ENCODE assay signal across 21 cellular contexts in the genomic region with DNA sequence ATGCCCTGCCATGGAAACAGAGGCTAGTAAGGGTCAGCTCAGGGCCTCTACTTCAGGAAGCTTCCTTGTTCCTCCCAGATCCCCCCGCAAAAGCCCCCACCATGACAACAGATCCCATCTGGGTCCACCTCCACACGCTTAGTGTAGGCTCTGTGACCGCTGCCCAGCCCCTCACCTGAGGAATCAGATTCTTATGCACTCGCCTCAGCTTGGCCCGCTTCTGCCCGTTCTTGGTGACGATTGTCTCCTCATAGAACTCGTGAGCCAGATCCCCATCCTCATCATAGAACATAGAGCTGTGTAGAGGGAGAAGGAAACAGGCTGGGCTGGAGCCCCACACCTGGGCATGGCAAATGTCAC. TPM values are rescaled to one million over a fixed set of nuclear protein-coding genes. Genes with fewer than 3 reads are reported as not detected.
DNase-seq lines count a peak whose midpoint lies in the region; ATAC-seq and TF ChIP-seq lines count a peak whose summit lies in the region.
"Had no signal": no experiment of that assay in that cellular context is flagged by ENCODE, and none has a peak within 500 bp of the region (broad histone marks: within the 10 kb centered on the region; RNA-seq: fewer than 3 reads in every experiment).

No MANE protein-coding gene starts in this region.

- H3K27ac ChIP-seq in gastrocnemius medialis, result peak overlapping the region in 3 of 4 donors; percentile 93 to 96 (median 96)
- H3K27ac ChIP-seq: GM23248, suprapubic skin had no signal

- no peaks in the 10 kb centered on the region for H3K9me3 Mint-ChIP-seq in activated naive CD4-positive, alpha-beta T cell treated with anti-CD3 and anti-CD28 coated beads, Interleukin-2, amount 50 U/mL, for 24 hours
- no peaks in the 10 kb centered on the region for H3K9me3 Mint-ChIP-seq in dendritic cell treated with granulocyte-macrophage colony-stimulating factor and Interleukin-4, amounts not matched to agents 40 ng/mL and 50 ng/mL, for 4 days
- H3K9me3 Mint-ChIP-seq in MCF 10A (ENCODE audit: unreplicated experiment), result no peaks in the 10 kb centered on the region

- no peak for DNase-seq in activated naive CD4-positive, alpha-beta T cell treated with Interleukin-2 at 50 U/mL for 16 hours
- DNase-seq in NT2/D1 (ENCODE audit: low read depth, low spot score) (no peak), gastrocnemius medialis (no peak), SIG-M5 (lab: John Stamatoyannopoulos, UW) (no peak), ureter (ENCODE audit: low spot score) (no peak), MCF 10A (ENCODE audit: unreplicated experiment) (no peak)
- DNase-seq: activated T-cell treated with anti-CD3 and anti-CD28 coated beads, Interleukin-2, amount 50 U/mL, for 48 hours; anterior cingulate cortex; GDM1; GM23248; NCI-H1092 treated with DMSO at 0.1 percent for 48 hours; NCI-H2107; NCI-H526 treated with DMSO at 0.1 percent for 48 hours; occipital lobe; OCI-M1; sigmoid colon; stimulated activated CD4-positive, alpha-beta T cell treated with anti-CD3 and anti-CD28 coated beads, Interleukin-1b, Interleukin-23, amount 100 ng/mL, for 48 hours; T1000 had no signal

- H3K27me3 Mint-ChIP-seq in activated naive CD4-positive, alpha-beta T cell treated with anti-CD3 and anti-CD28 coated beads, Interleukin-2, amount 50 U/mL, for 24 hours, result no peaks in the 10 kb centered on the region
- no peaks in the 10 kb centered on the region for H3K27me3 Mint-ChIP-seq in dendritic cell treated with granulocyte-macrophage colony-stimulating factor and Interleukin-4, amounts not matched to agents 40 ng/mL and 50 ng/mL, for 4 days
- H3K27me3 Mint-ChIP-seq in MCF 10A (ENCODE audit: insufficient read depth, unreplicated experiment), result no peaks in the 10 kb centered on the region

- H3K36me3 ChIP-seq in NT2/D1 (ENCODE audit: insufficient read depth, insufficient read length, low read length) (peaks cover 60% of the 10 kb centered on the region), gastrocnemius medialis (peaks cover 0 to 37% of the 10 kb centered on the region in 2 donors)

- no peak overlapping the region for H3K27ac Mint-ChIP-seq in activated naive CD4-positive, alpha-beta T cell treated with anti-CD3 and anti-CD28 coated beads, Interleukin-2, amount 50 U/mL, for 24 hours
- peak overlapping the region; percentile 97 for H3K27ac Mint-ChIP-seq in dendritic cell treated with granulocyte-macrophage colony-stimulating factor and Interleukin-4, amounts not matched to agents 40 ng/mL and 50 ng/mL, for 4 days
- H3K27ac Mint-ChIP-seq in MCF 10A (ENCODE audit: low read depth, unreplicated experiment), result no peak overlapping the region

- TF ChIP-seq CTCF in gastrocnemius medialis (IDR thresholded peaks at IDR 0.05 in 4 of 5, conservative IDR thresholded peaks at IDR 0.05 in 1 of 5), result no peak
- no peak for TF ChIP-seq CTCF in MCF 10A (IDR thresholded peaks at IDR 0.05; ENCODE audit: unreplicated experiment)

- H3K9me3 ChIP-seq in NT2/D1 (ENCODE audit: insufficient read depth, low read length) (no peaks in the 10 kb centered on the region), gastrocnemius medialis (no peaks in the 10 kb centered on the region)
- H3K9me3 ChIP-seq: sigmoid colon, suprapubic skin had no signal

- ATAC-seq in gastrocnemius medialis, result no peak

- H3K4me3 Mint-ChIP-seq in activated naive CD4-positive, alpha-beta T cell treated with anti-CD3 and anti-CD28 coated beads, Interleukin-2, amount 50 U/mL, for 24 hours, result peak overlapping the region; percentile 58
- H3K4me3 Mint-ChIP-seq in dendritic cell treated with granulocyte-macrophage colony-stimulating factor and Interleukin-4, amounts not matched to agents 40 ng/mL and 50 ng/mL, for 4 days, result no peak overlapping the region
- no peak overlapping the region for H3K4me3 Mint-ChIP-seq in MCF 10A (ENCODE audit: unreplicated experiment)

- intact Hi-C loops in dendritic cell treated with granulocyte-macrophage colony-stimulating factor and Interleukin-4, amounts not matched to agents 40 ng/mL and 50 ng/mL, for 4 days (cut with micrococcal nuclease), result no loop called here
- intact Hi-C loops in gastrocnemius medialis (cut with DNase I; ENCODE audit: low total_unique reads) (no loop called here), MCF 10A (cut with micrococcal nuclease) (no loop called here)

- in situ Hi-C loops in gastrocnemius medialis (cut with MboI; ENCODE audit: low sequenced_read_pairs in 4 of 4), result no loop called here

- CTCF ChIA-PET in MCF 10A (lab: Yijun Ruan, JAX), result interaction anchor here (0.7 to 1.0 kb wide), 2 partner anchors 21 to 56 kb away, joined by 3 to 5 read pairs; no protein-coding TSS in a partner anchor

- TF ChIP-seq POLR2A in gastrocnemius medialis (IDR thresholded peaks at IDR 0.05), result no peak

- POLR2A ChIA-PET in MCF 10A (lab: Yijun Ruan, JAX), result interaction anchor here (0.9 to 1.2 kb wide), 3 partner anchors 9 to 36 kb away, joined by 3 to 4 read pairs (median 3); no protein-coding TSS in a partner anchor

- peak overlapping the region; percentile 22 for H3K9ac ChIP-seq in NT2/D1 (ENCODE audit: insufficient read length, low read depth)

- peaks cover 25% of the 10 kb centered on the region for H3K4me1 Mint-ChIP-seq in activated naive CD4-positive, alpha-beta T cell treated with anti-CD3 and anti-CD28 coated beads, Interleukin-2, amount 50 U/mL, for 24 hours
- H3K4me1 Mint-ChIP-seq in dendritic cell treated with granulocyte-macrophage colony-stimulating factor and Interleukin-4, amounts not matched to agents 40 ng/mL and 50 ng/mL, for 4 days (ENCODE audit: low read depth), result peaks cover 71% of the 10 kb centered on the region
- H3K4me1 Mint-ChIP-seq in MCF 10A (ENCODE audit: insufficient read depth, unreplicated experiment), result no peaks in the 10 kb centered on the region

- H3K27me3 ChIP-seq in NT2/D1 (ENCODE audit: insufficient read depth, insufficient read length) (no peaks in the 10 kb centered on the region), gastrocnemius medialis (no peaks in the 10 kb centered on the region)
- H3K27me3 ChIP-seq: sigmoid colon, suprapubic skin had no signal

- H3K4me1 ChIP-seq in NT2/D1 (ENCODE audit: insufficient read depth, insufficient read length), result peaks cover 21% of the 10 kb centered on the region
- peaks cover 32 to 35% of the 10 kb centered on the region in 2 donors for H3K4me1 ChIP-seq in gastrocnemius medialis

- BruUV-seq in MCF 10A (replicated peaks; lab: Mats Ljungman, UMichigan), result no TSS peak

- H3K4me3 ChIP-seq in NT2/D1 (ENCODE audit: insufficient read length, low read depth) (no peak overlapping the region), gastrocnemius medialis (no peak overlapping the region)
- H3K4me3 ChIP-seq: sigmoid colon had no signal

- no peaks in the 10 kb centered on the region for H3K36me3 Mint-ChIP-seq in activated naive CD4-positive, alpha-beta T cell treated with anti-CD3 and anti-CD28 coated beads, Interleukin-2, amount 50 U/mL, for 24 hours
- peaks cover 51% of the 10 kb centered on the region for H3K36me3 Mint-ChIP-seq in dendritic cell treated with granulocyte-macrophage colony-stimulating factor and Interleukin-4, amounts not matched to agents 40 ng/mL and 50 ng/mL, for 4 days (ENCODE audit: low read depth)
- peaks cover 17% of the 10 kb centered on the region for H3K36me3 Mint-ChIP-seq in MCF 10A (ENCODE audit: insufficient read depth, unreplicated experiment)

RNA-seq across cellular contexts. Expression of a gene that starts 1.9 kb away (rescaled TPM):
- 10 to 100 TPM; 38.5 to 72.7 (median 51.5) TPM for total RNA-seq in gastrocnemius medialis
- 24.7 TPM for total RNA-seq in ureter
- 14.5 and 20.4 TPM in 2 replicates for total RNA-seq in MCF 10A (2022)

RNA-seq across cellular contexts. Expression of a gene that starts 3.6 kb away (rescaled TPM):
- total RNA-seq in gastrocnemius medialis (10 to 100 TPM; 47.0 to 69.8 (median 65.4) TPM), ureter (87.9 TPM), MCF 10A (2022) (11.6 and 12.6 TPM in 2 replicates)

RNA-seq across cellular contexts. Expression of a gene that starts 14.5 kb away (rescaled TPM):
- 10 to 100 TPM; 13.3 to 22.5 (median 18.0) TPM for total RNA-seq in gastrocnemius medialis
- total RNA-seq in ureter, result 21.2 TPM
- 24.3 and 32.0 TPM in 2 replicates for total RNA-seq in MCF 10A (2022)

RNA-seq across cellular contexts. Expression of a gene that starts 19.4 kb away (rescaled TPM):
- total RNA-seq in gastrocnemius medialis (1 to 10 TPM in 1 of 4 donors, not detected in 3; 3.0 TPM), ureter (0.26 TPM), MCF 10A (2022) (0.68 and 1.0 TPM in 2 replicates)

RNA-seq across cellular contexts. Expression of a gene that starts 22.8 kb away (rescaled TPM):
- 10 to 100 TPM in 2 of 4 donors, 1 to 10 TPM in 2; 3.6 to 14.6 (median 9.1) TPM for total RNA-seq in gastrocnemius medialis
- total RNA-seq in ureter, result 9.8 TPM
- 0.42 and 0.70 TPM in 2 replicates for total RNA-seq in MCF 10A (2022)
- total RNA-seq: GM23248 had no signal
